24 cellular contexts compared by ENCODE assay signal in the genomic region with DNA sequence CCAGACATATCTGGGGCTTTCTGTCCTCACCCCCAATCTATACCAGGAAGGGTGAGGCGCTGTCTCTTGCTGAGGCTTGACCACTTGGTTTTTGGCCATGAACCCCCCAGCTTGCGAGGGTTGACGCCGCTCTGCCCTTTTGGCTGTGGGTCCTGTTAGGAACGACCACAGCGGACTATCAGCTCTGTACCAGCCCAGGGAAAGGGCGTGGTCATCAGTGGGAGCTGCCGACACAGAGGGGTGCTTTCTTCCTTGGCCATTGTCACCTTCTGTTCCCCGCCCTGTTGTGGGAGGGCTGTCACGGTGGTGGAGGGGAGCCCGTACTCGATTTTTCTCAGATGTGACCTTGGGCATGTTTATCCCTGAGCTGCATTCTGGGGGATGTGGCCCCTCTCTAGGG. TPM values are rescaled to one million over a fixed set of nuclear protein-coding genes. Genes with fewer than 3 reads are reported as not detected.
"Had no signal": no experiment of that assay in that cellular context is flagged by ENCODE, and none has a peak within 500 bp of the region (broad histone marks: within the 10 kb centered on the region; RNA-seq: fewer than 3 reads in every experiment).

No MANE protein-coding gene starts in this region.

- H3K27ac Mint-ChIP-seq: activated CD8-positive, alpha-beta memory T cell treated with anti-CD3 and anti-CD28 coated beads, Interleukin-2, amount 10 ng/mL, durations not matched to agents 7 days and 5 days; activated naive CD8-positive, alpha-beta T cell treated with anti-CD3 and anti-CD28 coated beads, Interleukin-2, amount 50 U/mL, for 24 hours; activated T-helper 2 cell treated with anti-CD3 and anti-CD28 coated beads, Interferon-gamma antibody, Interleukin-2, Interleukin-4, amounts not matched to agents 10 μg/mL and 5 μg/mL and 100 μg/mL, durations not matched to agents 14 hours and 24 hours and 36 hours; mesothelial cell of epicardium; nephron; stimulated activated naive B cell treated with anti-CD40 and anti-IgM and Interleukin-4, amounts not matched to agents 10 μg/mL and 1 μg/mL and 100 μg/mL, for 72 hours had no signal

- DNase-seq: activated CD4-positive, alpha-beta T cell treated with anti-CD3 and anti-CD28 coated beads, Interleukin-2, amount 50 U/mL, for 48 hours; activated CD8-positive, alpha-beta memory T cell treated with anti-CD3 and anti-CD28 coated beads, Interleukin-2, amount 10 ng/mL, durations not matched to agents 7 days and 5 days; activated naive CD4-positive, alpha-beta T cell treated with Interleukin-2 at 50 U/mL for 16 hours; activated naive CD8-positive, alpha-beta T cell treated with anti-CD3 and anti-CD28 coated beads, Interleukin-2, amount 50 U/mL, for 24 hours; anterior cingulate cortex; caudate nucleus; effector memory CD8-positive, alpha-beta T cell; foreskin fibroblast; hypothalamus; kidney; SK-N-SH; stimulated activated CD4-positive, alpha-beta T cell treated with anti-CD3 and anti-CD28 coated beads, Interleukin-4, amount 100 ng/mL, for 24 hours; stimulated activated naive B cell treated with anti-CD40 and anti-IgM and Interleukin-4, amounts not matched to agents 10 μg/mL and 1 μg/mL and 100 μg/mL, for 72 hours; T1000; WERI-Rb-1 had no signal

- H3K27ac ChIP-seq: skin epidermis, WERI-Rb-1 had no signal

- H3K9me3 Mint-ChIP-seq: activated naive CD8-positive, alpha-beta T cell treated with anti-CD3 and anti-CD28 coated beads, Interleukin-2, amount 50 U/mL, for 24 hours; activated T-helper 2 cell treated with anti-CD3 and anti-CD28 coated beads, Interferon-gamma antibody, Interleukin-2, Interleukin-4, amounts not matched to agents 10 μg/mL and 5 μg/mL and 100 μg/mL, durations not matched to agents 14 hours and 24 hours and 36 hours; effector memory CD8-positive, alpha-beta T cell; mesothelial cell of epicardium; nephron; stimulated activated naive B cell treated with anti-CD40 and anti-IgM and Interleukin-4, amounts not matched to agents 10 μg/mL and 1 μg/mL and 100 μg/mL, for 72 hours had no signal

- H3K9me3 ChIP-seq: SK-N-SH had no signal

- H3K4me3 ChIP-seq: skin epidermis had no signal

- ATAC-seq: activated CD8-positive, alpha-beta memory T cell treated with anti-CD3 and anti-CD28 coated beads, Interleukin-2, amount 10 ng/mL, durations not matched to agents 7 days and 5 days; activated naive CD8-positive, alpha-beta T cell treated with anti-CD3 and anti-CD28 coated beads, Interleukin-2, amount 50 U/mL, for 24 hours; effector memory CD8-positive, alpha-beta T cell; left lobe of liver; stimulated activated naive B cell treated with anti-CD40 and anti-IgM and Interleukin-4, amounts not matched to agents 10 μg/mL and 1 μg/mL and 100 μg/mL, for 72 hours had no signal

- H3K27me3 Mint-ChIP-seq: activated CD8-positive, alpha-beta memory T cell treated with anti-CD3 and anti-CD28 coated beads, Interleukin-2, amount 10 ng/mL, durations not matched to agents 7 days and 5 days; activated naive CD8-positive, alpha-beta T cell treated with anti-CD3 and anti-CD28 coated beads, Interleukin-2, amount 50 U/mL, for 24 hours; brain; effector memory CD8-positive, alpha-beta T cell; stimulated activated naive B cell treated with anti-CD40 and anti-IgM and Interleukin-4, amounts not matched to agents 10 μg/mL and 1 μg/mL and 100 μg/mL, for 72 hours had no signal

- H3K4me3 Mint-ChIP-seq: activated CD8-positive, alpha-beta memory T cell treated with anti-CD3 and anti-CD28 coated beads, Interleukin-2, amount 10 ng/mL, durations not matched to agents 7 days and 5 days; activated naive CD8-positive, alpha-beta T cell treated with anti-CD3 and anti-CD28 coated beads, Interleukin-2, amount 50 U/mL, for 24 hours; effector memory CD8-positive, alpha-beta T cell; mesothelial cell of epicardium; nephron; stimulated activated naive B cell treated with anti-CD40 and anti-IgM and Interleukin-4, amounts not matched to agents 10 μg/mL and 1 μg/mL and 100 μg/mL, for 72 hours had no signal

- H3K9ac ChIP-seq: SK-N-SH had no signal

RNA-seq across cellular contexts. Expression of a gene that starts 19.8 kb away (rescaled TPM):
- total RNA-seq: dermis microvascular lymphatic vessel endothelial cell, left lobe of liver, lung microvascular endothelial cell, omental fat pad had no signal
